Comparison of ENCODE assay signal across 1 cellular context in genomic region chr1:194043984-194044755, GRCh38.
TF ChIP-seq lines count a peak whose summit lies in the region.

No MANE protein-coding gene starts in this region.

TF ChIP-seq in SK-N-SH treated with all-trans-retinoic acid at 6 μM for 48 hours, 23 proteins besides CTCF, POLR2A, EP300 and RAD21 (continued from another document):
- no peak for TF ChIP-seq TSHZ2 (CRISPR knock-in tag; IDR thresholded peaks at IDR 0.05)
- TF ChIP-seq POU6F1 (CRISPR knock-in tag; IDR thresholded peaks at IDR 0.05; ENCODE audit: borderline replicate concordance, low read depth) = no peak
- TF ChIP-seq BACH2 (CRISPR knock-in tag; IDR thresholded peaks at IDR 0.05; ENCODE audit: borderline replicate concordance) = no peak
- no peak for TF ChIP-seq CSRNP3 (CRISPR knock-in tag; IDR thresholded peaks at IDR 0.05)
